Comparison of ENCODE assay signal across 1 cellular context in the genomic region with DNA sequence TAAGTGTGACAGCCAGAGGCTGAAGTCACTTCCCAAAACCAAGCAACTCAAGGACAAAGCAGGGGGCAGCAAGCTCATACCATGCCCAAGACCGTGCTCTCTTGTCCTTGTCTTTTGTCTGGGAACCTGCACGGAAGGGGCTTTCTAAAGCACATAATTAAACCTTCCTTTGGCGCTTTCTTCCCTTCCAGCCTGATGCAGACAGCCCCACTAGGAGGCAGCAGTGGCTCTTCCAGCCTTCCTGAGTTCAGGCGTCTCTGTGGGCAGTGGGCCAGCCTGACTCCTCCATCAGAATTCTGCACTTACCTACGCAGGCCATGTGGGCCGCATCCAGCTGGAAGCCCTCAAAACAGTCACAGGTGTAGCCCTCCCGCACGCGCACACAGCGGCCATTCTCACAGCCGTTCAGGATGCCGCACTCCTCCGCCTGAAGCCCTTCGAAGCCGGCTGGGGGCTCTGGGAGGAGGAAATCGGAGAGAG.
TF ChIP-seq lines count a peak whose summit lies in the region.

No MANE protein-coding gene starts in this region.

TF ChIP-seq in GM12878, 131 proteins besides CTCF, POLR2A, EP300 and RAD21 (continued from another document):
- TF ChIP-seq, protein P1, sequence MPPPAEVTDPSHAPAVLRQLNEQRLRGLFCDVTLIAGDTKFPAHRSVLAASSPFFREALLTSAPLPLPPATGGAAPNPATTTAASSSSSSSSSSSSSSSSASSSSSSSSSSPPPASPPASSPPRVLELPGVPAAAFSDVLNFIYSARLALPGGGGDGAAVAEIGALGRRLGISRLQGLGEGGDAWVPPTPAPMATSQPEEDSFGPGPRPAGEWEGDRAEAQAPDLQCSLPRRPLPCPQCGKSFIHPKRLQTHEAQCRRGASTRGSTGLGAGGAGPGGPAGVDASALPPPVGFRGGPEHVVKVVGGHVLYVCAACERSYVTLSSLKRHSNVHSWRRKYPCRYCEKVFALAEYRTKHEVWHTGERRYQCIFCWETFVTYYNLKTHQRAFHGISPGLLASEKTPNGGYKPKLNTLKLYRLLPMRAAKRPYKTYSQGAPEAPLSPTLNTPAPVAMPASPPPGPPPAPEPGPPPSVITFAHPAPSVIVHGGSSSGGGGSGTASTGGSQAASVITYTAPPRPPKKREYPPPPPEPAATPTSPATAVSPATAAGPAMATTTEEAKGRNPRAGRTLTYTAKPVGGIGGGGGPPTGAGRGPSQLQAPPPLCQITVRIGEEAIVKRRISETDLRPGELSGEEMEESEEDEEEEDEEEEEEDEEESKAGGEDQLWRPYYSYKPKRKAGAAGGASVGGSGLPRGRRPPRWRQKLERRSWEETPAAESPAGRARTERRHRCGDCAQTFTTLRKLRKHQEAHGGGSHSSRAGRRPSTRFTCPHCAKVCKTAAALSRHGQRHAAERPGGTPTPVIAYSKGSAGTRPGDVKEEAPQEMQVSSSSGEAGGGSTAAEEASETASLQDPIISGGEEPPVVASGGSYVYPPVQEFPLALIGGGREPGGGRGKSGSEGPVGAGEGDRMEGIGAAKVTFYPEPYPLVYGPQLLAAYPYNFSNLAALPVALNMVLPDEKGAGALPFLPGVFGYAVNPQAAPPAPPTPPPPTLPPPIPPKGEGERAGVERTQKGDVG (CRISPR knock-in tag; IDR thresholded peaks at IDR 0.05), result no peak
- TF ChIP-seq RUNX3 (IDR thresholded peaks at IDR 0.05; ENCODE audit: low read length) (no peak), TCF3 (IDR thresholded peaks at IDR 0.05; ENCODE audit: borderline replicate concordance, insufficient read depth, low read depth, low read length) (no peak), POLR2AphosphoS5 (IDR thresholded peaks at IDR 0.05; ENCODE audit: low read length) (no peak), PML (IDR thresholded peaks at IDR 0.05; ENCODE audit: low read length) (no peak), PAX8 (IDR thresholded peaks at IDR 0.05) (no peak), RELA (IDR thresholded peaks at IDR 0.05; ENCODE audit: borderline replicate concordance, partially characterized antibody) (no peak), RFX5 (IDR thresholded peaks at IDR 0.05; ENCODE audit: low read depth, low read length) (no peak), ETV6 (conservative IDR thresholded peaks at IDR 0.05 in 1 of 2, IDR thresholded peaks at IDR 0.05 in 1 of 2; ENCODE audit: borderline replicate concordance in 1 of 2, low read depth in 1 of 2) (no peak), LARP7 (IDR thresholded peaks at IDR 0.05) (no peak), ZNF274 (IDR thresholded peaks at IDR 0.05; ENCODE audit: insufficient read depth, insufficient read length) (no peak)
- TF ChIP-seq, protein P2, sequence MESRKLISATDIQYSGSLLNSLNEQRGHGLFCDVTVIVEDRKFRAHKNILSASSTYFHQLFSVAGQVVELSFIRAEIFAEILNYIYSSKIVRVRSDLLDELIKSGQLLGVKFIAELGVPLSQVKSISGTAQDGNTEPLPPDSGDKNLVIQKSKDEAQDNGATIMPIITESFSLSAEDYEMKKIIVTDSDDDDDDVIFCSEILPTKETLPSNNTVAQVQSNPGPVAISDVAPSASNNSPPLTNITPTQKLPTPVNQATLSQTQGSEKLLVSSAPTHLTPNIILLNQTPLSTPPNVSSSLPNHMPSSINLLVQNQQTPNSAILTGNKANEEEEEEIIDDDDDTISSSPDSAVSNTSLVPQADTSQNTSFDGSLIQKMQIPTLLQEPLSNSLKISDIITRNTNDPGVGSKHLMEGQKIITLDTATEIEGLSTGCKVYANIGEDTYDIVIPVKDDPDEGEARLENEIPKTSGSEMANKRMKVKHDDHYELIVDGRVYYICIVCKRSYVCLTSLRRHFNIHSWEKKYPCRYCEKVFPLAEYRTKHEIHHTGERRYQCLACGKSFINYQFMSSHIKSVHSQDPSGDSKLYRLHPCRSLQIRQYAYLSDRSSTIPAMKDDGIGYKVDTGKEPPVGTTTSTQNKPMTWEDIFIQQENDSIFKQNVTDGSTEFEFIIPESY (IDR thresholded peaks at IDR 0.05), result no peak
- TF ChIP-seq, protein P3, sequence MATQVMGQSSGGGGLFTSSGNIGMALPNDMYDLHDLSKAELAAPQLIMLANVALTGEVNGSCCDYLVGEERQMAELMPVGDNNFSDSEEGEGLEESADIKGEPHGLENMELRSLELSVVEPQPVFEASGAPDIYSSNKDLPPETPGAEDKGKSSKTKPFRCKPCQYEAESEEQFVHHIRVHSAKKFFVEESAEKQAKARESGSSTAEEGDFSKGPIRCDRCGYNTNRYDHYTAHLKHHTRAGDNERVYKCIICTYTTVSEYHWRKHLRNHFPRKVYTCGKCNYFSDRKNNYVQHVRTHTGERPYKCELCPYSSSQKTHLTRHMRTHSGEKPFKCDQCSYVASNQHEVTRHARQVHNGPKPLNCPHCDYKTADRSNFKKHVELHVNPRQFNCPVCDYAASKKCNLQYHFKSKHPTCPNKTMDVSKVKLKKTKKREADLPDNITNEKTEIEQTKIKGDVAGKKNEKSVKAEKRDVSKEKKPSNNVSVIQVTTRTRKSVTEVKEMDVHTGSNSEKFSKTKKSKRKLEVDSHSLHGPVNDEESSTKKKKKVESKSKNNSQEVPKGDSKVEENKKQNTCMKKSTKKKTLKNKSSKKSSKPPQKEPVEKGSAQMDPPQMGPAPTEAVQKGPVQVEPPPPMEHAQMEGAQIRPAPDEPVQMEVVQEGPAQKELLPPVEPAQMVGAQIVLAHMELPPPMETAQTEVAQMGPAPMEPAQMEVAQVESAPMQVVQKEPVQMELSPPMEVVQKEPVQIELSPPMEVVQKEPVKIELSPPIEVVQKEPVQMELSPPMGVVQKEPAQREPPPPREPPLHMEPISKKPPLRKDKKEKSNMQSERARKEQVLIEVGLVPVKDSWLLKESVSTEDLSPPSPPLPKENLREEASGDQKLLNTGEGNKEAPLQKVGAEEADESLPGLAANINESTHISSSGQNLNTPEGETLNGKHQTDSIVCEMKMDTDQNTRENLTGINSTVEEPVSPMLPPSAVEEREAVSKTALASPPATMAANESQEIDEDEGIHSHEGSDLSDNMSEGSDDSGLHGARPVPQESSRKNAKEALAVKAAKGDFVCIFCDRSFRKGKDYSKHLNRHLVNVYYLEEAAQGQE (IDR thresholded peaks at IDR 0.05; ENCODE audit: low read depth, low read length), result no peak
